In genomic region chr1:50658421-50659076, GRCh38 we compare ENCODE assay signal across 18 cellular contexts.
DNase-seq lines count a peak whose midpoint lies in the region; ATAC-seq, FAIRE-seq and TF ChIP-seq lines count a peak whose summit lies in the region.
"Had no signal": no experiment of that assay in that cellular context is flagged by ENCODE, and none has a peak within 500 bp of the region (broad histone marks: within the 10 kb centered on the region; RNA-seq: fewer than 3 reads in every experiment).

No MANE protein-coding gene starts in this region.

- no peak for TF ChIP-seq POLR2A in GM12892 (IDR thresholded peaks at IDR 0.05; ENCODE audit: low read depth, low read length)

- in situ Hi-C loops in astrocyte of the spinal cord (cut with HindIII; ENCODE audit: low sequenced_read_pairs), result no loop called here

- peak; percentile 44 for FAIRE-seq in GM12892 (lab: Jason Lieb, UNC)

- TF ChIP-seq CTCF in astrocyte of the spinal cord (IDR thresholded peaks at IDR 0.05; ENCODE audit: low read depth, low read length) (no peak), retinal pigment epithelial cell (conservative IDR thresholded peaks at IDR 0.05; ENCODE audit: low read depth, low read length) (no peak)

- ATAC-seq in GM18858 (IDR thresholded peaks at IDR 0.05; ENCODE audit: unreplicated experiment) (no peak), GM18868 (IDR thresholded peaks at IDR 0.05; ENCODE audit: unreplicated experiment) (no peak)
- ATAC-seq: Panc1 had no signal

- no peak overlapping the region for H3K4me3 ChIP-seq in astrocyte of the spinal cord (ENCODE audit: low read depth, low read length)
- H3K4me3 ChIP-seq in retinal pigment epithelial cell (ENCODE audit: low read length), result no peak overlapping the region
- H3K4me3 ChIP-seq: lung had no signal

- DNase-seq in GM12892 (ENCODE audit: insufficient read length), result no peak
- DNase-seq in astrocyte of the spinal cord (ENCODE audit: low read depth, low spot score), result peak; percentile 29
- peak; percentile 73 for DNase-seq in iris pigment epithelial cell (ENCODE audit: low read depth)
- peak; percentile 89 for DNase-seq in retinal pigment epithelial cell (ENCODE audit: low read depth)
- DNase-seq in NOMO-1 (lab: John Stamatoyannopoulos, UW; ENCODE audit: unreplicated experiment in 2 of 2), result no peak
- no peak for DNase-seq in ureter (ENCODE audit: low spot score)
- DNase-seq: activated CD4-positive, CD25-positive, alpha-beta regulatory T cell; activated naive CD4-positive, alpha-beta T cell treated with anti-CD3 and anti-CD28 coated beads, Interleukin-2, amount 10 ng/mL, durations not matched to agents 7 days and 5 days; BE2C; DMS153; erythroblast; NCI-H1930; NCI-H524 treated with DMSO at 0.1 percent for 48 hours; T-helper 1 cell had no signal

Comparison
In these comparisons a context has a peak if more than half of its experiments do, and no peak if none do; other contexts are left out.
1. DNase-seq: peak in astrocyte of the spinal cord (single experiment), iris pigment epithelial cell (single experiment) and retinal pigment epithelial cell (single experiment); none in GM12892 (single experiment), NOMO-1 (0 of 2) and ureter (single experiment).